In the genomic region with DNA sequence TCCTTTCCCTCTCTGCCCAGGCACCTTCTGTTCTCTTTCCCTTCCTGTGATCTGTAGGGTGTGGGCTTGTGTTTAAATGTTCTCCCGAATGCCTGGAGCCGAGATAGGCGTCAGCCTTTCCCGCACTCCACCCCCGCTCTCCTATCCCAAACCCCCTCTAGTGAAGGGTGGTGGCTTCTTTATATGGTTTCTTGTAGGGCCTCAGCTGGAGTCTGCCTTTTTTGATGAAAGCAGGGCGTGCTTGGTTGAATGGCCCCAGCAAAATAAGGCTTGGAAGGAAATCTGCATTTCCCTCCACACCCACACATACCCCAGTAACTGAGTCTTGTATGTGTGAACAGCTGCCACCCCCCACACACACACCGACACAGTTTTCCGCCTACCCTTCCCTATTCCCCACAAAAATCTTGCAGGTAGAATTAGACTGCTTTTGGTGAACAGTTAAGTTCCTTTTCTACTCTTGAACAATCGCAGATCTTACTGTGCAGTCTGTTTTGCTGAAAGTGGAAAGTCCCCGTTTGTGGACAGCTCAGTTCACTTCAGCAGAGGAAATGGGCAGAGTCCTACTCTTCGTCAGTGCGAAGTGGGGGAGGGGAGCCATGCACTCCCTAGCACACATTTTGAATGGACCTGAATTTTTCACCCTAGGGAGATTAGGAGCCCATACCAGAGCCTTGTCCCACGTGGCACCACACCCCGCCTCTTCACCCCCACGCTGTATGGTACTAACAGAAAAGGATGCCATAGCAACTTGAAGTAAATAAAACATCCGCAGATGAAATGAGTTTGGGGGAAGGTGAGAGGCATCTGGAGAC, we compare ENCODE assay signal across 8 cellular contexts. TPM values are rescaled to one million over a fixed set of nuclear protein-coding genes. Genes with fewer than 3 reads are reported as not detected.
A peak's percentile ranks its signal among the peaks of the same experiment; 100 is the strongest.
DNase-seq lines count a peak whose midpoint lies in the region; ATAC-seq and TF ChIP-seq lines count a peak whose summit lies in the region.

No MANE protein-coding gene starts in this region.

- H3K79me2 ChIP-seq in KMS-11 (ENCODE audit: insufficient read depth, low read depth) = peaks cover 58% of the 10 kb centered on the region

- no peak; the same call in 1 of the 2 replicates for TF ChIP-seq CTCF in KMS-11 (conservative IDR thresholded peaks at IDR 0.05; ENCODE audit: low read depth, low read length)
- no peak for TF ChIP-seq CTCF in gastrocnemius medialis (IDR thresholded peaks at IDR 0.05 in 4 of 5, conservative IDR thresholded peaks at IDR 0.05 in 1 of 5)

- peak; percentile 26 to 41 for ATAC-seq in gastrocnemius medialis

- peak; percentile 37 to 59 for DNase-seq in NCI-H2081 (lab: John Stamatoyannopoulos, UW)
- DNase-seq in NCI-H2081 treated with DMSO at 0.1 percent for 48 hours (lab: John Stamatoyannopoulos, UW) = no peak
- peak; percentile 66 to 88 (median 79) for DNase-seq in T-helper 1 cell
- DNase-seq in amniotic stem cell (lab: John Stamatoyannopoulos, UW) = peak; percentile 59
- DNase-seq in hippocampal formation (lab: John Stamatoyannopoulos, UW) = peak; percentile 22 to 51
- peak; percentile 25 to 54 for DNase-seq in gastrocnemius medialis
- DNase-seq in mesenteric fat pad (ENCODE audit: low spot score) = no peak

- H3K4me3 ChIP-seq in KMS-11 (IDR thresholded peaks at IDR 0.05; ENCODE audit: insufficient read depth, low read depth, low read length) = no peak overlapping the region
- H3K4me3 ChIP-seq in gastrocnemius medialis = peak overlapping the region; percentile 63 to 74 (median 68)

- no peaks in the 10 kb centered on the region for H3K9me3 ChIP-seq in gastrocnemius medialis

- H3K9ac ChIP-seq in KMS-11 = peak overlapping the region; percentile 99

- H3K4me1 ChIP-seq in KMS-11 (ENCODE audit: low read depth, poor library complexity, severe bottlenecking) (peaks cover 69% of the 10 kb centered on the region), gastrocnemius medialis (peaks cover 43 to 46% of the 10 kb centered on the region in 2 donors)

- H3K4me2 ChIP-seq in KMS-11 = peak overlapping the region; percentile 78

- TF ChIP-seq POLR2A in gastrocnemius medialis (IDR thresholded peaks at IDR 0.05) = peak in 1 of 2 donors; percentile 15

- intact Hi-C loops in gastrocnemius medialis (cut with DNase I; ENCODE audit: low total_unique reads) = loop anchor here (1.0 to 2.0 kb wide), 2 partner anchors 76 to 121 kb away; partner anchors contain the start of gene KDM2A

- peaks cover 27% of the 10 kb centered on the region; the same call in 1 of the 2 replicates for H3K36me3 ChIP-seq in KMS-11 (ENCODE audit: insufficient read depth)
- H3K36me3 ChIP-seq in gastrocnemius medialis = peaks cover 0 to 30% of the 10 kb centered on the region in 2 donors

- peak overlapping the region; percentile 100 for H3K27ac ChIP-seq in KMS-11
- H3K27ac ChIP-seq in gastrocnemius medialis = peak overlapping the region; percentile 89 to 94 (median 90)

- in situ Hi-C loops in gastrocnemius medialis (cut with MboI; ENCODE audit: low sequenced_read_pairs in 4 of 4) = no loop called here

- no peak overlapping the region for H2AFZ ChIP-seq in KMS-11 (ENCODE audit: low read depth)

- peaks cover 24% of the 10 kb centered on the region for H4K20me1 ChIP-seq in KMS-11 (ENCODE audit: insufficient read depth)

- H3K27me3 ChIP-seq in KMS-11 (ENCODE audit: insufficient read depth, low read depth) (no peaks in the 10 kb centered on the region), gastrocnemius medialis (no peaks in the 10 kb centered on the region)

RNA-seq across cellular contexts. Expression of gene GRK2, which starts 25.5 kb away (rescaled TPM):
- 10 to 100 TPM; 40.2 to 79.8 (median 68.4) TPM for total RNA-seq in gastrocnemius medialis
- 60.2 TPM for total RNA-seq in mesenteric fat pad

RNA-seq across cellular contexts. Expression of gene ANKRD13D, which starts 48.3 kb away (rescaled TPM):
- total RNA-seq in gastrocnemius medialis = 10 to 100 TPM in 1 of 4 donors, 1 to 10 TPM in 3; 5.8 to 10.6 (median 9.7) TPM
- total RNA-seq in mesenteric fat pad = 42.5 TPM

Comparison
In these comparisons a context has a peak if more than half of its experiments do, and no peak if none do; other contexts are left out.
1. DNase-seq: peak in NCI-H2081 (2 of 2), T-helper 1 cell (5 of 5), amniotic stem cell (single experiment), hippocampal formation (2 of 2) and gastrocnemius medialis (2 of 2); none in NCI-H2081 treated with DMSO at 0.1 percent for 48 hours (single experiment) and mesenteric fat pad (single experiment).